In genomic region chr6:167827062-167827587, GRCh38 we compare ENCODE assay signal across 2 cellular contexts.
A peak's percentile ranks its signal among the peaks of the same experiment; 100 is the strongest.
TF ChIP-seq lines count a peak whose summit lies in the region.

No MANE protein-coding gene starts in this region.

TF ChIP-seq in K562, 482 proteins besides CTCF, POLR2A, EP300 and RAD21 (continues in another document):
- no peak for TF ChIP-seq ZNF830 (CRISPR knock-in tag; IDR thresholded peaks at IDR 0.05)
- TF ChIP-seq ARID3A (IDR thresholded peaks at IDR 0.05; ENCODE audit: borderline replicate concordance, low read depth, low read length) = no peak
- TF ChIP-seq MTA3 (IDR thresholded peaks at IDR 0.05; ENCODE audit: borderline replicate concordance) = no peak
- TF ChIP-seq NFE2 (IDR thresholded peaks at IDR 0.05; ENCODE audit: low read depth) = no peak
- TF ChIP-seq COPS2 (conservative IDR thresholded peaks at IDR 0.05) = no peak
- TF ChIP-seq SIN3A (IDR thresholded peaks at IDR 0.05; ENCODE audit: borderline replicate concordance in 2 of 2, control insufficient read depth in 1 of 2, low read depth in 2 of 2, low read length in 2 of 2) = 0 out of 4 replicates have a peak, but pooled peaks of 1 of the 2 experiments have one; percentile 34
- TF ChIP-seq POLR3G (IDR thresholded peaks at IDR 0.05; ENCODE audit: extremely low read depth, insufficient read length, insufficient replicate concordance) = no peak
- no peak for TF ChIP-seq ZNF696 (CRISPR knock-in tag; conservative IDR thresholded peaks at IDR 0.05)
- peak; percentile 63; the same call in 1 of the 2 replicates for TF ChIP-seq ZBTB7A (IDR thresholded peaks at IDR 0.05; ENCODE audit: borderline replicate concordance, control insufficient read depth, low read depth, low read length)
- TF ChIP-seq ARID1B (IDR thresholded peaks at IDR 0.05) = no peak
- TF ChIP-seq CREM (IDR thresholded peaks at IDR 0.05; ENCODE audit: low read depth) = peak; percentile 60
- TF ChIP-seq NONO (IDR thresholded peaks at IDR 0.05; ENCODE audit: low read depth in 2 of 2, low read length in 1 of 2) = peak in 1 of 2 experiments; percentile 21; a peak in 1 of 4 replicates
- TF ChIP-seq RBBP5 (IDR thresholded peaks at IDR 0.05; ENCODE audit: borderline replicate concordance, insufficient read depth, low read length, poor library complexity, severe bottlenecking) = peak; percentile 5
- TF ChIP-seq ZNF184 (CRISPR knock-in tag; IDR thresholded peaks at IDR 0.05) = no peak
- no peak for TF ChIP-seq ASH1L (IDR thresholded peaks at IDR 0.05; ENCODE audit: borderline replicate concordance, low read depth, partially characterized antibody)
- TF ChIP-seq ZNF431 (CRISPR knock-in tag; IDR thresholded peaks at IDR 0.05) = no peak
- no peak for TF ChIP-seq ZSCAN32 (CRISPR knock-in tag; IDR thresholded peaks at IDR 0.05)
- no peak for TF ChIP-seq HBP1 (CRISPR knock-in tag; IDR thresholded peaks at IDR 0.05)
- no peak for TF ChIP-seq DIDO1 (tag; IDR thresholded peaks at IDR 0.05; ENCODE audit: low read depth)
- no peak for TF ChIP-seq ZNF263 (CRISPR knock-in tag; IDR thresholded peaks at IDR 0.05; ENCODE audit: borderline replicate concordance)
- TF ChIP-seq THAP12 (CRISPR knock-in tag; IDR thresholded peaks at IDR 0.05) = peak; percentile 85; the same call in 1 of the 2 replicates
- TF ChIP-seq TEAD2 (tag; IDR thresholded peaks at IDR 0.05) = no peak
- no peak for TF ChIP-seq RAD51 (IDR thresholded peaks at IDR 0.05; ENCODE audit: borderline replicate concordance, low read depth)
- TF ChIP-seq E2F8 (IDR thresholded peaks at IDR 0.05; ENCODE audit: low read depth, partially characterized antibody) = no peak

TF ChIP-seq in HepG2, 621 proteins besides CTCF, POLR2A, EP300 and RAD21 (continues in another document):
- TF ChIP-seq FUBP1 (CRISPR knock-in tag; IDR thresholded peaks at IDR 0.05; ENCODE audit: borderline replicate concordance) = no peak
- no peak for TF ChIP-seq NR2C2 (CRISPR knock-in tag; IDR thresholded peaks at IDR 0.05; ENCODE audit: borderline replicate concordance)
- TF ChIP-seq HMGXB4 (CRISPR knock-in tag; IDR thresholded peaks at IDR 0.05; ENCODE audit: borderline replicate concordance in 1 of 2, low read depth in 1 of 2) = 0 out of 4 replicates have a peak, but pooled peaks of 1 of the 2 experiments have one; percentile 3
- no peak for TF ChIP-seq HNF4A (CRISPR knock-in tag; IDR thresholded peaks at IDR 0.05)
- no peak for TF ChIP-seq MXD4 (CRISPR knock-in tag; IDR thresholded peaks at IDR 0.05)
- TF ChIP-seq RFX1 (IDR thresholded peaks at IDR 0.05) = no peak
- TF ChIP-seq ISL2 (CRISPR knock-in tag; IDR thresholded peaks at IDR 0.05) = no peak
- no peak for TF ChIP-seq MIER3 (CRISPR knock-in tag; IDR thresholded peaks at IDR 0.05; ENCODE audit: borderline replicate concordance)
- TF ChIP-seq ZBTB7A (CRISPR knock-in tag; IDR thresholded peaks at IDR 0.05) = 0 out of 2 replicates have a peak, but pooled peaks have one; percentile 42
- no peak for TF ChIP-seq MEIS1 (CRISPR knock-in tag; IDR thresholded peaks at IDR 0.05; ENCODE audit: borderline replicate concordance)
- peak; percentile 58; the same call in 1 of the 2 replicates for TF ChIP-seq ZNF790 (CRISPR knock-in tag; IDR thresholded peaks at IDR 0.05; ENCODE audit: borderline replicate concordance)
- no peak for TF ChIP-seq U2AF1 (optimal IDR thresholded peaks at IDR 0.05; ENCODE audit: low read depth, low read length)
- TF ChIP-seq FOSL1 (CRISPR knock-in tag; IDR thresholded peaks at IDR 0.05; ENCODE audit: borderline replicate concordance) = no peak
- TF ChIP-seq ATF7-NPFF (CRISPR knock-in tag; IDR thresholded peaks at IDR 0.05; ENCODE audit: low read depth) = no peak
- no peak for TF ChIP-seq NPAS2 (CRISPR knock-in tag; IDR thresholded peaks at IDR 0.05; ENCODE audit: borderline replicate concordance)
- no peak for TF ChIP-seq ZMYM3 (CRISPR knock-in tag; IDR thresholded peaks at IDR 0.05)
- TF ChIP-seq ZNF788 (CRISPR knock-in tag; IDR thresholded peaks at IDR 0.05; ENCODE audit: borderline replicate concordance) = 0 out of 2 replicates have a peak, but pooled peaks have one; percentile 0
- TF ChIP-seq ZNF281 (CRISPR knock-in tag; IDR thresholded peaks at IDR 0.05; ENCODE audit: borderline replicate concordance) = 0 out of 2 replicates have a peak, but pooled peaks have one; percentile 19
- TF ChIP-seq PHF8 (CRISPR knock-in tag; IDR thresholded peaks at IDR 0.05) = peak; percentile 9; the same call in 1 of the 2 replicates
- no peak for TF ChIP-seq TERF1 (CRISPR knock-in tag; IDR thresholded peaks at IDR 0.05)
- 0 out of 2 replicates have a peak, but pooled peaks have one; percentile 2 for TF ChIP-seq RERE (CRISPR knock-in tag; IDR thresholded peaks at IDR 0.05; ENCODE audit: low read depth)
- no peak for TF ChIP-seq ZNF691 (CRISPR knock-in tag; IDR thresholded peaks at IDR 0.05; ENCODE audit: borderline replicate concordance, low read depth)
- TF ChIP-seq GATA4 (IDR thresholded peaks at IDR 0.05; ENCODE audit: borderline replicate concordance, low read depth) = no peak
- TF ChIP-seq NFRKB (IDR thresholded peaks at IDR 0.05) = no peak
- TF ChIP-seq ZNF124 (CRISPR knock-in tag; IDR thresholded peaks at IDR 0.05) = no peak
- TF ChIP-seq ZMYM2 (CRISPR knock-in tag; IDR thresholded peaks at IDR 0.05) = no peak
- TF ChIP-seq HMG20A (CRISPR knock-in tag; IDR thresholded peaks at IDR 0.05; ENCODE audit: borderline replicate concordance) = no peak
- TF ChIP-seq ZNF598 (CRISPR knock-in tag; IDR thresholded peaks at IDR 0.05; ENCODE audit: borderline replicate concordance) = no peak
- TF ChIP-seq ZNF772 (CRISPR knock-in tag; IDR thresholded peaks at IDR 0.05) = peak; percentile 5; the same call in 1 of the 2 replicates
- no peak for TF ChIP-seq HMG20B (CRISPR knock-in tag; conservative IDR thresholded peaks at IDR 0.05)
- no peak for TF ChIP-seq ZSCAN31 (CRISPR knock-in tag; IDR thresholded peaks at IDR 0.05; ENCODE audit: low read depth)
- TF ChIP-seq PHB2 (IDR thresholded peaks at IDR 0.05; ENCODE audit: partially characterized antibody) = no peak
- no peak for TF ChIP-seq ZNF275 (CRISPR knock-in tag; IDR thresholded peaks at IDR 0.05; ENCODE audit: borderline replicate concordance)
- 0 out of 2 replicates have a peak, but pooled peaks have one; percentile 19 for TF ChIP-seq CBFB (CRISPR knock-in tag; IDR thresholded peaks at IDR 0.05)
- TF ChIP-seq ZNF441 (CRISPR knock-in tag; IDR thresholded peaks at IDR 0.05; ENCODE audit: borderline replicate concordance) = 0 out of 2 replicates have a peak, but pooled peaks have one; percentile 4
- TF ChIP-seq HOXA3 (CRISPR knock-in tag; IDR thresholded peaks at IDR 0.05) = peak; percentile 5; the same call in 1 of the 2 replicates
